ENCODE assay signal across 12 cellular contexts in genomic region chr7:151174246-151175046, GRCh38. TPM values are rescaled to one million over a fixed set of nuclear protein-coding genes. Genes with fewer than 3 reads are reported as not detected.
DNase-seq lines count a peak whose midpoint lies in the region; ATAC-seq and TF ChIP-seq lines count a peak whose summit lies in the region.
"Had no signal": no experiment of that assay in that cellular context is flagged by ENCODE, and none has a peak within 500 bp of the region (broad histone marks: within the 10 kb centered on the region; RNA-seq: fewer than 3 reads in every experiment).

No MANE protein-coding gene starts in this region.

- H3K9me3 ChIP-seq in effector memory CD4-positive, alpha-beta T cell (ENCODE audit: control insufficient read depth, low read length): no peaks in the 10 kb centered on the region

- H3K4me3 ChIP-seq in GM23338 (no peak overlapping the region), fibroblast of villous mesenchyme (ENCODE audit: low read depth, low read length) (no peak overlapping the region)
- H3K4me3 ChIP-seq in effector memory CD4-positive, alpha-beta T cell (ENCODE audit: insufficient read depth, low read depth, low read length, poor library complexity, severe bottlenecking): no peak overlapping the region

- no peaks in the 10 kb centered on the region for H3K79me2 ChIP-seq in GM23338 (replicated peaks; ENCODE audit: insufficient read depth)

- intact Hi-C loops in activated CD8-positive, alpha-beta T cell treated with anti-CD3 and anti-CD28 coated beads for 36 hours (cut with micrococcal nuclease): no loop called here
- intact Hi-C loops in sciatic nerve (cut with DNase I): loop anchor here (5.0 kb wide), 1 partner anchor 37 kb away; no protein-coding TSS in a partner anchor
- intact Hi-C loops in activated T-helper 2 cell treated with anti-CD3 and anti-CD28 coated beads, Interferon-gamma antibody, Interleukin-2, Interleukin-4, amounts not matched to agents 10 μg/mL and 5 μg/mL and 100 μg/mL, durations not matched to agents 14 hours and 24 hours and 36 hours (cut with micrococcal nuclease): no loop called here

- no peak overlapping the region for H3K4me2 ChIP-seq in GM23338

- no peak overlapping the region for H3K4me3 Mint-ChIP-seq in GM23338
- no peak overlapping the region for H3K4me3 Mint-ChIP-seq in activated CD8-positive, alpha-beta T cell treated with anti-CD3 and anti-CD28 coated beads for 36 hours
- H3K4me3 Mint-ChIP-seq in activated T-helper 2 cell treated with anti-CD3 and anti-CD28 coated beads, Interferon-gamma antibody, Interleukin-2, Interleukin-4, amounts not matched to agents 10 μg/mL and 5 μg/mL and 100 μg/mL, durations not matched to agents 14 hours and 24 hours and 36 hours (ENCODE audit: low read depth): no peak overlapping the region
- H3K4me3 Mint-ChIP-seq: activated naive CD4-positive, alpha-beta T cell treated with anti-CD3 and anti-CD28 coated beads, Interleukin-2, amount 50 U/mL, for 24 hours had no signal

- 0 out of 2 replicates have a peak, but pooled peaks cover 5% of the 10 kb centered on the region for H3K9me2 ChIP-seq in GM23338 (ENCODE audit: insufficient read depth)

- H3K4me1 Mint-ChIP-seq in GM23338: peaks cover 15% of the 10 kb centered on the region
- no peaks in the 10 kb centered on the region for H3K4me1 Mint-ChIP-seq in activated CD8-positive, alpha-beta T cell treated with anti-CD3 and anti-CD28 coated beads for 36 hours (ENCODE audit: low read depth)
- H3K4me1 Mint-ChIP-seq in activated T-helper 2 cell treated with anti-CD3 and anti-CD28 coated beads, Interferon-gamma antibody, Interleukin-2, Interleukin-4, amounts not matched to agents 10 μg/mL and 5 μg/mL and 100 μg/mL, durations not matched to agents 14 hours and 24 hours and 36 hours (ENCODE audit: low read depth): peaks cover 4% of the 10 kb centered on the region

- H2AFZ ChIP-seq in GM23338: no peak overlapping the region

- H3K27me3 Mint-ChIP-seq in GM23338 (ENCODE audit: insufficient read depth, low read depth, poor library complexity): peaks cover 55% of the 10 kb centered on the region
- H3K27me3 Mint-ChIP-seq in activated CD8-positive, alpha-beta T cell treated with anti-CD3 and anti-CD28 coated beads for 36 hours: peaks cover 40% of the 10 kb centered on the region
- H3K27me3 Mint-ChIP-seq in activated T-helper 2 cell treated with anti-CD3 and anti-CD28 coated beads, Interferon-gamma antibody, Interleukin-2, Interleukin-4, amounts not matched to agents 10 μg/mL and 5 μg/mL and 100 μg/mL, durations not matched to agents 14 hours and 24 hours and 36 hours (ENCODE audit: low read depth): peaks cover 36% of the 10 kb centered on the region

- no peaks in the 10 kb centered on the region for H4K20me1 ChIP-seq in GM23338 (replicated peaks; ENCODE audit: insufficient read depth)

- H3K9me3 Mint-ChIP-seq in GM23338: peaks cover 26% of the 10 kb centered on the region
- H3K9me3 Mint-ChIP-seq in activated CD8-positive, alpha-beta T cell treated with anti-CD3 and anti-CD28 coated beads for 36 hours: no peaks in the 10 kb centered on the region
- no peaks in the 10 kb centered on the region for H3K9me3 Mint-ChIP-seq in activated T-helper 2 cell treated with anti-CD3 and anti-CD28 coated beads, Interferon-gamma antibody, Interleukin-2, Interleukin-4, amounts not matched to agents 10 μg/mL and 5 μg/mL and 100 μg/mL, durations not matched to agents 14 hours and 24 hours and 36 hours
- H3K9me3 Mint-ChIP-seq: activated naive CD4-positive, alpha-beta T cell treated with anti-CD3 and anti-CD28 coated beads, Interleukin-2, amount 50 U/mL, for 24 hours had no signal

- H3K27me3 ChIP-seq in GM23338 (ENCODE audit: insufficient read depth): peaks cover 67% of the 10 kb centered on the region
- H3K27me3 ChIP-seq in effector memory CD4-positive, alpha-beta T cell (replicated peaks; ENCODE audit: control insufficient read depth, insufficient read depth, low read length, poor library complexity, severe bottlenecking): peaks cover under 1% of the 10 kb centered on the region

- H3K36me3 Mint-ChIP-seq in GM23338 (ENCODE audit: low read depth): peaks cover 13% of the 10 kb centered on the region; the same call in 2 of the 3 replicates
- H3K36me3 Mint-ChIP-seq in activated CD8-positive, alpha-beta T cell treated with anti-CD3 and anti-CD28 coated beads for 36 hours (ENCODE audit: low read depth): no peaks in the 10 kb centered on the region
- H3K36me3 Mint-ChIP-seq in activated T-helper 2 cell treated with anti-CD3 and anti-CD28 coated beads, Interferon-gamma antibody, Interleukin-2, Interleukin-4, amounts not matched to agents 10 μg/mL and 5 μg/mL and 100 μg/mL, durations not matched to agents 14 hours and 24 hours and 36 hours (ENCODE audit: low read depth): no peaks in the 10 kb centered on the region
- H3K36me3 Mint-ChIP-seq: activated naive CD4-positive, alpha-beta T cell treated with anti-CD3 and anti-CD28 coated beads, Interleukin-2, amount 50 U/mL, for 24 hours had no signal

- H3K36me3 ChIP-seq in GM23338 (ENCODE audit: insufficient read depth): no peaks in the 10 kb centered on the region
- no peaks in the 10 kb centered on the region for H3K36me3 ChIP-seq in effector memory CD4-positive, alpha-beta T cell (ENCODE audit: control insufficient read depth, insufficient read depth, low read length)

- TF ChIP-seq CTCF in GM23338 (conservative IDR thresholded peaks at IDR 0.05; ENCODE audit: low read depth in 2 of 2): no peak
- TF ChIP-seq CTCF in activated CD8-positive, alpha-beta T cell treated with anti-CD3 and anti-CD28 coated beads for 36 hours (IDR thresholded peaks at IDR 0.05): no peak
- no peak for TF ChIP-seq CTCF in fibroblast of villous mesenchyme (IDR thresholded peaks at IDR 0.05; ENCODE audit: insufficient read depth, low read depth, low read length)

- no peaks in the 10 kb centered on the region for H3K4me1 ChIP-seq in GM23338 (ENCODE audit: insufficient read depth)
- no peaks in the 10 kb centered on the region for H3K4me1 ChIP-seq in effector memory CD4-positive, alpha-beta T cell (ENCODE audit: control insufficient read depth, insufficient read depth, low read length, poor library complexity, severe bottlenecking)

- H3K27ac Mint-ChIP-seq in GM23338: no peak overlapping the region
- H3K27ac Mint-ChIP-seq in activated CD8-positive, alpha-beta T cell treated with anti-CD3 and anti-CD28 coated beads for 36 hours: no peak overlapping the region
- no peak overlapping the region for H3K27ac Mint-ChIP-seq in activated T-helper 2 cell treated with anti-CD3 and anti-CD28 coated beads, Interferon-gamma antibody, Interleukin-2, Interleukin-4, amounts not matched to agents 10 μg/mL and 5 μg/mL and 100 μg/mL, durations not matched to agents 14 hours and 24 hours and 36 hours
- H3K27ac Mint-ChIP-seq: activated naive CD4-positive, alpha-beta T cell treated with anti-CD3 and anti-CD28 coated beads, Interleukin-2, amount 50 U/mL, for 24 hours had no signal

- H3K27ac ChIP-seq in GM23338 (ENCODE audit: low read depth): no peak overlapping the region
- no peak overlapping the region for H3K27ac ChIP-seq in effector memory CD4-positive, alpha-beta T cell (ENCODE audit: insufficient read depth, low read length, poor library complexity, severe bottlenecking)

- CTCF ChIA-PET in activated CD8-positive, alpha-beta T cell treated with anti-CD3 and anti-CD28 coated beads for 36 hours (lab: Charles Lee): interaction anchor here (1.3 kb wide), 1 partner anchor 51 kb away, joined by 4 read pairs; no protein-coding TSS in a partner anchor

- ATAC-seq in GM23338 (peak; percentile 66), sciatic nerve (peak; percentile 50)
- ATAC-seq in activated CD8-positive, alpha-beta T cell treated with anti-CD3 and anti-CD28 coated beads for 36 hours: peak; percentile 43

- POLR2A ChIA-PET in activated CD8-positive, alpha-beta T cell treated with anti-CD3 and anti-CD28 coated beads for 36 hours (lab: Charles Lee): no interaction called here

- DNase-seq in GM23338 (ENCODE audit: low spot score): peak; percentile 83
- peak; percentile 40 for DNase-seq in activated CD8-positive, alpha-beta T cell treated with anti-CD3 and anti-CD28 coated beads for 36 hours
- peak; percentile 36 for DNase-seq in fibroblast of villous mesenchyme (ENCODE audit: low read depth)
- DNase-seq in sciatic nerve (ENCODE audit: low spot score): peak; percentile 76
- no peak for DNase-seq in activated T-helper 2 cell treated with anti-CD3 and anti-CD28 coated beads, Interferon-gamma antibody, Interleukin-2, Interleukin-4, amounts not matched to agents 10 μg/mL and 5 μg/mL and 100 μg/mL, durations not matched to agents 14 hours and 24 hours and 36 hours (ENCODE audit: low spot score)
- DNase-seq in effector memory CD4-positive, alpha-beta T cell: no peak
- DNase-seq in NCI-H1694 (lab: John Stamatoyannopoulos, UW): no peak
- DNase-seq in superior temporal gyrus (ENCODE audit: extremely low spot score): no peak
- DNase-seq: NCI-H446 had no signal

- H3F3A ChIP-seq in GM23338 (replicated peaks; ENCODE audit: low read depth): peaks cover under 1% of the 10 kb centered on the region; the same call in 1 of the 2 replicates

RNA-seq across cellular contexts. Expression of gene GBX1, which starts 7.0 kb away (rescaled TPM):
- total RNA-seq in GM23338 (2014; rRNA removed; shearing (Covaris generic)): 0.24 and 1.8 TPM in 2 replicates
- not detected in 2 replicates for polyA plus RNA-seq in GM23338 (2016; fragmentation: Nextera tagmentation; extraction: Ambion mirVana)
- total RNA-seq in activated CD8-positive, alpha-beta T cell treated with anti-CD3 and anti-CD28 coated beads for 36 hours: not detected
- total RNA-seq in fibroblast of villous mesenchyme: not detected in 2 replicates
- total RNA-seq in sciatic nerve: not detected
- total RNA-seq in activated T-helper 2 cell treated with anti-CD3 and anti-CD28 coated beads, Interferon-gamma antibody, Interleukin-2, Interleukin-4, amounts not matched to agents 10 μg/mL and 5 μg/mL and 100 μg/mL, durations not matched to agents 14 hours and 24 hours and 36 hours: not detected in 2 replicates
- total RNA-seq: epithelial cell of proximal tubule, subcutaneous adipose tissue had no signal

RNA-seq across cellular contexts. Expression of gene ASB10, which starts 12.6 kb away (rescaled TPM):
- not detected in 2 replicates for total RNA-seq in GM23338 (2014; rRNA removed; shearing (Covaris generic))
- not detected in 2 replicates for polyA plus RNA-seq in GM23338 (2016; fragmentation: Nextera tagmentation; extraction: Ambion mirVana)
- not detected for total RNA-seq in activated CD8-positive, alpha-beta T cell treated with anti-CD3 and anti-CD28 coated beads for 36 hours
- total RNA-seq in fibroblast of villous mesenchyme (not detected in 2 replicates), sciatic nerve (not detected)
- not detected in 2 replicates for total RNA-seq in activated T-helper 2 cell treated with anti-CD3 and anti-CD28 coated beads, Interferon-gamma antibody, Interleukin-2, Interleukin-4, amounts not matched to agents 10 μg/mL and 5 μg/mL and 100 μg/mL, durations not matched to agents 14 hours and 24 hours and 36 hours
- total RNA-seq: epithelial cell of proximal tubule, subcutaneous adipose tissue had no signal

RNA-seq across cellular contexts. Expression of gene H2BK1, which starts 35.8 kb away (rescaled TPM):
- total RNA-seq in GM23338 (2014; rRNA removed; shearing (Covaris generic)): not detected in 2 replicates
- not detected in 2 replicates for polyA plus RNA-seq in GM23338 (2016; fragmentation: Nextera tagmentation; extraction: Ambion mirVana)
- not detected for total RNA-seq in activated CD8-positive, alpha-beta T cell treated with anti-CD3 and anti-CD28 coated beads for 36 hours
- total RNA-seq in fibroblast of villous mesenchyme: not detected in 2 replicates
- total RNA-seq in sciatic nerve: not detected
- not detected in 2 replicates for total RNA-seq in activated T-helper 2 cell treated with anti-CD3 and anti-CD28 coated beads, Interferon-gamma antibody, Interleukin-2, Interleukin-4, amounts not matched to agents 10 μg/mL and 5 μg/mL and 100 μg/mL, durations not matched to agents 14 hours and 24 hours and 36 hours
- total RNA-seq: epithelial cell of proximal tubule, subcutaneous adipose tissue had no signal

RNA-seq across cellular contexts. Expression of gene ABCF2, which starts 52.6 kb away (rescaled TPM):
- total RNA-seq in GM23338 (2014; rRNA removed; shearing (Covaris generic)): 47.9 and 58.7 TPM in 2 replicates
- 17.8 and 18.7 TPM in 2 replicates for polyA plus RNA-seq in GM23338 (2016; fragmentation: Nextera tagmentation; extraction: Ambion mirVana)
- total RNA-seq in activated CD8-positive, alpha-beta T cell treated with anti-CD3 and anti-CD28 coated beads for 36 hours: 10 to 100 TPM; 48.1 to 56.2 TPM
- total RNA-seq in fibroblast of villous mesenchyme (47.7 and 70.0 TPM in 2 replicates), sciatic nerve (20.8 TPM)
- total RNA-seq in activated T-helper 2 cell treated with anti-CD3 and anti-CD28 coated beads, Interferon-gamma antibody, Interleukin-2, Interleukin-4, amounts not matched to agents 10 μg/mL and 5 μg/mL and 100 μg/mL, durations not matched to agents 14 hours and 24 hours and 36 hours: 63.4 and 69.2 TPM in 2 replicates

RNA-seq across cellular contexts. Expression of gene CHPF2, which starts 57.8 kb away (rescaled TPM):
- total RNA-seq in GM23338 (2014; rRNA removed; shearing (Covaris generic)): 24.9 and 26.1 TPM in 2 replicates
- 4.8 and 5.4 TPM in 2 replicates for polyA plus RNA-seq in GM23338 (2016; fragmentation: Nextera tagmentation; extraction: Ambion mirVana)
- 10 to 100 TPM; 23.7 to 27.3 TPM for total RNA-seq in activated CD8-positive, alpha-beta T cell treated with anti-CD3 and anti-CD28 coated beads for 36 hours
- total RNA-seq in fibroblast of villous mesenchyme: 80.9 and 90.7 TPM in 2 replicates
- 23.6 TPM for total RNA-seq in sciatic nerve
- total RNA-seq in activated T-helper 2 cell treated with anti-CD3 and anti-CD28 coated beads, Interferon-gamma antibody, Interleukin-2, Interleukin-4, amounts not matched to agents 10 μg/mL and 5 μg/mL and 100 μg/mL, durations not matched to agents 14 hours and 24 hours and 36 hours: 43.8 and 46.0 TPM in 2 replicates

Comparison
In these comparisons a context has a peak if more than half of its experiments do, and no peak if none do; other contexts are left out.
1. DNase-seq: peak in GM23338 (single experiment), activated CD8-positive, alpha-beta T cell treated with anti-CD3 and anti-CD28 coated beads for 36 hours (single experiment), fibroblast of villous mesenchyme (single experiment) and sciatic nerve (single experiment); none in activated T-helper 2 cell treated with anti-CD3 and anti-CD28 coated beads, Interferon-gamma antibody, Interleukin-2, Interleukin-4, amounts not matched to agents 10 μg/mL and 5 μg/mL and 100 μg/mL, durations not matched to agents 14 hours and 24 hours and 36 hours (single experiment), effector memory CD4-positive, alpha-beta T cell (0 of 3), NCI-H1694 (single experiment) and superior temporal gyrus (single experiment).
2. Peak in every context shown above with its lines, with median percentiles within 50 percentile points of each other: ATAC-seq.